Comparison of ENCODE assay signal across 15 cellular contexts in genomic region chr10:99913831-99914235, GRCh38.
DNase-seq lines count a peak whose midpoint lies in the region; ATAC-seq and TF ChIP-seq lines count a peak whose summit lies in the region.
"Had no signal": no experiment of that assay in that cellular context is flagged by ENCODE, and none has a peak within 500 bp of the region (broad histone marks: within the 10 kb centered on the region; RNA-seq: fewer than 3 reads in every experiment).

No MANE protein-coding gene starts in this region.

- no peaks in the 10 kb centered on the region for H3K27me3 Mint-ChIP-seq in neural crest cell (ENCODE audit: low read depth)
- no peaks in the 10 kb centered on the region for H3K27me3 Mint-ChIP-seq in chondrocyte (ENCODE audit: low read depth)
- H3K27me3 Mint-ChIP-seq: activated CD4-positive, alpha-beta memory T cell treated with anti-CD3 and anti-CD28 coated beads, Interleukin-2, amount 10 ng/mL, durations not matched to agents 7 days and 5 days; activated naive CD8-positive, alpha-beta T cell treated with anti-CD3 and anti-CD28 coated beads, Interleukin-2, amount 10 ng/mL, durations not matched to agents 7 days and 5 days; stimulated activated memory B cell treated with anti-CD40 and anti-IgM and Interleukin-4, amounts not matched to agents 10 μg/mL and 1 μg/mL and 100 μg/mL, for 72 hours; T-cell had no signal

- H3K27ac Mint-ChIP-seq in neural crest cell (ENCODE audit: unreplicated experiment) (peak overlapping the region; percentile 97), chondrocyte (ENCODE audit: unreplicated experiment) (no peak overlapping the region)
- H3K27ac Mint-ChIP-seq: activated CD4-positive, alpha-beta memory T cell treated with anti-CD3 and anti-CD28 coated beads, Interleukin-2, amount 10 ng/mL, durations not matched to agents 7 days and 5 days; activated naive CD8-positive, alpha-beta T cell treated with anti-CD3 and anti-CD28 coated beads, Interleukin-2, amount 10 ng/mL, durations not matched to agents 7 days and 5 days; stimulated activated memory B cell treated with anti-CD40 and anti-IgM and Interleukin-4, amounts not matched to agents 10 μg/mL and 1 μg/mL and 100 μg/mL, for 72 hours; T-cell had no signal

- H3K27me3 ChIP-seq in H7 (ENCODE audit: control insufficient read depth, insufficient read depth, low read length) = no peaks in the 10 kb centered on the region
- H3K27me3 ChIP-seq in WERI-Rb-1 (ENCODE audit: insufficient read depth, low read depth, severe bottlenecking) = no peaks in the 10 kb centered on the region
- H3K27me3 ChIP-seq in right cardiac atrium (ENCODE audit: control insufficient read depth, insufficient read depth) = no peaks in the 10 kb centered on the region
- H3K27me3 ChIP-seq: BLaER1 treated with 17β-estradiol and CSF1 and Interleukin-3, amounts not matched to agents 10 nM and 100 nM had no signal

- intact Hi-C loops in right cardiac atrium (cut with DNase I) = loop anchor here in 2 of 4 donors (10.0 kb wide), 1 partner anchor 91 kb away; the partner anchor contains the start of gene DNMBP (in 2 of the 2)

- H3K4me1 Mint-ChIP-seq in neural crest cell = peaks cover 67% of the 10 kb centered on the region
- H3K4me1 Mint-ChIP-seq in chondrocyte (ENCODE audit: low read depth) = peaks cover 25% of the 10 kb centered on the region
- H3K4me1 Mint-ChIP-seq: T-cell had no signal

- H3K9me3 Mint-ChIP-seq in neural crest cell (no peaks in the 10 kb centered on the region), chondrocyte (ENCODE audit: low read depth) (no peaks in the 10 kb centered on the region)
- H3K9me3 Mint-ChIP-seq: activated CD4-positive, alpha-beta memory T cell treated with anti-CD3 and anti-CD28 coated beads, Interleukin-2, amount 10 ng/mL, durations not matched to agents 7 days and 5 days; activated naive CD8-positive, alpha-beta T cell treated with anti-CD3 and anti-CD28 coated beads, Interleukin-2, amount 10 ng/mL, durations not matched to agents 7 days and 5 days; stimulated activated memory B cell treated with anti-CD40 and anti-IgM and Interleukin-4, amounts not matched to agents 10 μg/mL and 1 μg/mL and 100 μg/mL, for 72 hours; T-cell had no signal

- DNase-seq in H7 = peak; percentile 84
- no peak for DNase-seq in WERI-Rb-1
- peak in 1 of 3 donors; percentile 49 for DNase-seq in right cardiac atrium
- DNase-seq in neural crest cell (ENCODE audit: low read depth, low spot score) = peak; percentile 57
- no peak for DNase-seq in chondrocyte (ENCODE audit: low spot score)
- no peak for DNase-seq in SIG-M5 (lab: John Stamatoyannopoulos, UW)
- DNase-seq in activated CD4-positive, alpha-beta T cell treated with anti-CD3 and anti-CD28 coated beads, Interleukin-2, amount 50 U/mL, for 1 hour = no peak
- DNase-seq: activated CD4-positive, alpha-beta memory T cell treated with anti-CD3 and anti-CD28 coated beads, Interleukin-2, amount 10 ng/mL, durations not matched to agents 7 days and 5 days; activated naive CD8-positive, alpha-beta T cell treated with anti-CD3 and anti-CD28 coated beads, Interleukin-2, amount 10 ng/mL, durations not matched to agents 7 days and 5 days; NCI-H524 treated with DMSO at 0.1 percent for 48 hours; stimulated activated CD4-positive, alpha-beta T cell treated with anti-CD3 and anti-CD28 coated beads, Interleukin-15, amount 100 ng/mL, for 24 hours; T-cell had no signal

- no peak for TF ChIP-seq CTCF in WERI-Rb-1 (IDR thresholded peaks at IDR 0.05; ENCODE audit: low read depth, low read length)
- TF ChIP-seq CTCF in neural crest cell (conservative IDR thresholded peaks at IDR 0.05) = peak; percentile 35
- no peak for TF ChIP-seq CTCF in chondrocyte (IDR thresholded peaks at IDR 0.05)

- ATAC-seq in right cardiac atrium = peak; percentile 56 to 60
- no peak for ATAC-seq in GM18498 (IDR thresholded peaks at IDR 0.05; ENCODE audit: unreplicated experiment)
- ATAC-seq: stimulated activated memory B cell treated with anti-CD40 and anti-IgM and Interleukin-4, amounts not matched to agents 10 μg/mL and 1 μg/mL and 100 μg/mL, for 72 hours; T-cell had no signal

- H3K9me3 ChIP-seq in WERI-Rb-1 (ENCODE audit: severe bottlenecking) (no peaks in the 10 kb centered on the region), right cardiac atrium (ENCODE audit: control insufficient read depth, low read length) (no peaks in the 10 kb centered on the region)
- H3K9me3 ChIP-seq: BLaER1 treated with 17β-estradiol and CSF1 and Interleukin-3, amounts not matched to agents 10 nM and 100 nM had no signal

- H3K36me3 ChIP-seq in H7 (replicated peaks; ENCODE audit: control insufficient read depth, insufficient read depth, low read length) (peaks cover 4% of the 10 kb centered on the region), WERI-Rb-1 (no peaks in the 10 kb centered on the region)

- H3K4me3 Mint-ChIP-seq in neural crest cell (peak overlapping the region; percentile 98), chondrocyte (ENCODE audit: unreplicated experiment) (no peak overlapping the region)
- H3K4me3 Mint-ChIP-seq: activated CD4-positive, alpha-beta memory T cell treated with anti-CD3 and anti-CD28 coated beads, Interleukin-2, amount 10 ng/mL, durations not matched to agents 7 days and 5 days; activated naive CD8-positive, alpha-beta T cell treated with anti-CD3 and anti-CD28 coated beads, Interleukin-2, amount 10 ng/mL, durations not matched to agents 7 days and 5 days; stimulated activated memory B cell treated with anti-CD40 and anti-IgM and Interleukin-4, amounts not matched to agents 10 μg/mL and 1 μg/mL and 100 μg/mL, for 72 hours; T-cell had no signal

- 50% methylated on average over 9 of the region's 9 CpGs for WGBS in right cardiac atrium

- no peak overlapping the region for H3K27ac ChIP-seq in WERI-Rb-1
- H3K27ac ChIP-seq in right cardiac atrium (ENCODE audit: low read length) = no peak overlapping the region
- H3K27ac ChIP-seq: BLaER1 treated with 17β-estradiol and CSF1 and Interleukin-3, amounts not matched to agents 10 nM and 100 nM had no signal

- peaks cover 1% of the 10 kb centered on the region for H3K36me3 Mint-ChIP-seq in neural crest cell (ENCODE audit: low read depth)
- H3K36me3 Mint-ChIP-seq in chondrocyte (ENCODE audit: low read depth) = peaks cover 2% of the 10 kb centered on the region

- peaks cover 6% of the 10 kb centered on the region for H3K4me1 ChIP-seq in right cardiac atrium (ENCODE audit: control insufficient read depth, insufficient read depth, low read length)

- H3K4me3 ChIP-seq in H7 (ENCODE audit: insufficient read depth, low read depth, low read length) (peak overlapping the region; percentile 79), WERI-Rb-1 (ENCODE audit: low read depth, low read length) (peak overlapping the region; percentile 15; the same call in 1 of the 2 replicates), right cardiac atrium (ENCODE audit: low read length) (peak overlapping the region; percentile 45)
- H3K4me3 ChIP-seq: BLaER1 treated with 17β-estradiol and CSF1 and Interleukin-3, amounts not matched to agents 10 nM and 100 nM had no signal

Comparison
In these comparisons a context has a peak if more than half of its experiments do, and no peak if none do; other contexts are left out.
1. DNase-seq: peak in H7 (single experiment) and neural crest cell (single experiment); none in WERI-Rb-1 (single experiment), chondrocyte (single experiment), SIG-M5 (single experiment) and activated CD4-positive, alpha-beta T cell treated with anti-CD3 and anti-CD28 coated beads, Interleukin-2, amount 50 U/mL, for 1 hour (single experiment).
2. H3K4me3 ChIP-seq: peak in every context shown above with its lines; median percentile 79 in H7; 45 in right cardiac atrium; 15 in WERI-Rb-1.